Comparison of ENCODE assay signal across 1 cellular context in the genomic region with DNA sequence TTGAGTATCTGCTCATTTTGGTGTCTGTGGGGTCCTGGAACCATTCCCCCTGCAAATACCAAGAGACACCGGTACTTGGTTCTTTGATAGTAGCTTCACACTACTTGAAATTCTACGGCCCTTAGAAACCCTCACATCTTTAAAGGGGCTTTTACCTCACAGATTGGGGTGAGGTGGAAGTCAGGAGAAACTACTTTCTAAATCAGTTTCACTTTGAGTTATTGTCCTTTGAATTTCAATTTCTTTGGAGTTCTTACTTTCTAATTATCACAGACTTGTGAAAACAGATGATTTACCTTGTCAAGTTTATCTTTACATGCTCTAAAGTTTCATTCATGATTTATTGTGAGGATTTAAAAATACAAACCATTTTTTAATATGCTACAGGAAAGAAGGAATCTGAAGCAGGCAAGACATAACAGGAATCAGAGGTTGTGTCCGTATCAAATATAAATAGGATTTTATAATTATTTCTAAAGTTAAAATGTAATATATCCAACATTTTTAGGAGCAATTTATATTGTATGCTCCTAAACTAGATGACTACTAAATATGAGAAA.
TF ChIP-seq lines count a peak whose summit lies in the region.

No MANE protein-coding gene starts in this region.

TF ChIP-seq in IMR-90, 13 proteins besides CTCF, POLR2A, EP300 and RAD21 (continued from another document):
- TF ChIP-seq, protein P1, sequence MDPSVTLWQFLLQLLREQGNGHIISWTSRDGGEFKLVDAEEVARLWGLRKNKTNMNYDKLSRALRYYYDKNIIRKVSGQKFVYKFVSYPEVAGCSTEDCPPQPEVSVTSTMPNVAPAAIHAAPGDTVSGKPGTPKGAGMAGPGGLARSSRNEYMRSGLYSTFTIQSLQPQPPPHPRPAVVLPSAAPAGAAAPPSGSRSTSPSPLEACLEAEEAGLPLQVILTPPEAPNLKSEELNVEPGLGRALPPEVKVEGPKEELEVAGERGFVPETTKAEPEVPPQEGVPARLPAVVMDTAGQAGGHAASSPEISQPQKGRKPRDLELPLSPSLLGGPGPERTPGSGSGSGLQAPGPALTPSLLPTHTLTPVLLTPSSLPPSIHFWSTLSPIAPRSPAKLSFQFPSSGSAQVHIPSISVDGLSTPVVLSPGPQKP (IDR thresholded peaks at IDR 0.05; ENCODE audit: borderline replicate concordance, low read depth, low read length), result no peak
- TF ChIP-seq FOS (IDR thresholded peaks at IDR 0.05; ENCODE audit: low read depth, low read length) (no peak), RCOR1 (IDR thresholded peaks at IDR 0.05; ENCODE audit: insufficient replicate concordance, low read length) (no peak)
